32 cellular contexts compared by ENCODE assay signal in genomic region chr12:81327458-81327857, GRCh38.
"Had no signal": no experiment of that assay in that cellular context is flagged by ENCODE, and none has a peak within 500 bp of the region (broad histone marks: within the 10 kb centered on the region; RNA-seq: fewer than 3 reads in every experiment).

No MANE protein-coding gene starts in this region.

- H3K27ac Mint-ChIP-seq: activated B cell treated with CpG ODN at 0.5 μM for 24 hours; activated CD4-positive, alpha-beta T cell treated with anti-CD3 and anti-CD28 coated beads for 36 hours; activated CD8-positive, alpha-beta memory T cell treated with anti-CD3 and anti-CD28 coated beads, Interleukin-2, amount 10 ng/mL, durations not matched to agents 7 days and 5 days; activated CD8-positive, alpha-beta T cell treated with anti-CD3 and anti-CD28 coated beads, Interleukin-2, amount 10 ng/mL, durations not matched to agents 7 days and 5 days; activated naive CD4-positive, alpha-beta T cell treated with anti-CD3 and anti-CD28 coated beads, Interleukin-2, amount 50 U/mL, for 24 hours; activated naive CD8-positive, alpha-beta T cell treated with anti-CD3 and anti-CD28 coated beads, Interleukin-2, amount 50 U/mL, for 24 hours; activated T-helper 2 cell treated with anti-CD3 and anti-CD28 coated beads, Interferon-gamma antibody, Interleukin-2, Interleukin-4, amounts not matched to agents 10 μg/mL and 5 μg/mL and 100 μg/mL, durations not matched to agents 14 hours and 24 hours and 36 hours; naive B cell; stimulated activated effector memory CD8-positive, alpha-beta T cell treated with anti-CD3 and anti-CD28 coated beads, Interleukin-12 subunit alpha, Interleukin-12 subunit beta, amount 100 ng/mL, for 72 hours; stimulated activated naive CD8-positive, alpha-beta T cell treated with anti-CD3 and anti-CD28 coated beads, Interleukin-15, Interleukin-2, amounts not matched to agents 100 ng/mL and 50 ng/mL, for 24 hours had no signal

- DNase-seq: activated B cell treated with CpG ODN at 0.5 μM for 24 hours; activated CD4-positive, alpha-beta T cell treated with anti-CD3 and anti-CD28 coated beads for 36 hours; activated CD8-positive, alpha-beta memory T cell treated with anti-CD3 and anti-CD28 coated beads, Interleukin-2, amount 10 ng/mL, durations not matched to agents 7 days and 5 days; activated CD8-positive, alpha-beta T cell treated with anti-CD3 and anti-CD28 coated beads, Interleukin-2, amount 10 ng/mL, durations not matched to agents 7 days and 5 days; activated naive CD8-positive, alpha-beta T cell treated with anti-CD3 and anti-CD28 coated beads, Interleukin-2, amount 50 U/mL, for 24 hours; activated T-cell treated with anti-CD3 and anti-CD28 coated beads, Interleukin-2, amount 50 U/mL, for 48 hours; amygdala; central memory CD4-positive, alpha-beta T cell; effector CD8-positive, alpha-beta T cell; erythroblast; head of caudate nucleus; hippocampal formation; left colon; mammary epithelial cell; naive B cell; nucleus accumbens; pancreas; retina; stimulated activated CD4-positive, alpha-beta T cell treated with anti-CD3 and anti-CD28 coated beads, Interleukin-12 subunit alpha, Interleukin-12 subunit beta, amount 100 ng/mL, for 4 hours; stimulated activated CD4-positive, alpha-beta T cell treated with anti-CD3 and anti-CD28 coated beads, Interleukin-4, amount 100 ng/mL, for 24 hours; T-helper 2 cell; trophoblast cell; uterus had no signal

- H3K4me1 Mint-ChIP-seq: activated B cell treated with CpG ODN at 0.5 μM for 24 hours; activated CD4-positive, alpha-beta T cell treated with anti-CD3 and anti-CD28 coated beads for 36 hours; activated CD8-positive, alpha-beta memory T cell treated with anti-CD3 and anti-CD28 coated beads, Interleukin-2, amount 10 ng/mL, durations not matched to agents 7 days and 5 days; activated naive CD4-positive, alpha-beta T cell treated with anti-CD3 and anti-CD28 coated beads, Interleukin-2, amount 50 U/mL, for 24 hours; activated naive CD8-positive, alpha-beta T cell treated with anti-CD3 and anti-CD28 coated beads, Interleukin-2, amount 50 U/mL, for 24 hours; naive B cell; stimulated activated effector memory CD8-positive, alpha-beta T cell treated with anti-CD3 and anti-CD28 coated beads, Interleukin-12 subunit alpha, Interleukin-12 subunit beta, amount 100 ng/mL, for 72 hours had no signal

- H3K27me3 Mint-ChIP-seq: activated B cell treated with CpG ODN at 0.5 μM for 24 hours; activated CD4-positive, alpha-beta T cell treated with anti-CD3 and anti-CD28 coated beads for 36 hours; activated CD8-positive, alpha-beta memory T cell treated with anti-CD3 and anti-CD28 coated beads, Interleukin-2, amount 10 ng/mL, durations not matched to agents 7 days and 5 days; activated naive CD4-positive, alpha-beta T cell treated with anti-CD3 and anti-CD28 coated beads, Interleukin-2, amount 50 U/mL, for 24 hours; activated naive CD8-positive, alpha-beta T cell treated with anti-CD3 and anti-CD28 coated beads, Interleukin-2, amount 50 U/mL, for 24 hours; naive B cell; stimulated activated naive CD8-positive, alpha-beta T cell treated with anti-CD3 and anti-CD28 coated beads, Interleukin-15, Interleukin-2, amounts not matched to agents 100 ng/mL and 50 ng/mL, for 24 hours had no signal

- FAIRE-seq: keratinocyte had no signal

- H3K9me3 Mint-ChIP-seq: activated B cell treated with CpG ODN at 0.5 μM for 24 hours; activated naive CD4-positive, alpha-beta T cell treated with anti-CD3 and anti-CD28 coated beads, Interleukin-2, amount 50 U/mL, for 24 hours; activated T-helper 2 cell treated with anti-CD3 and anti-CD28 coated beads, Interferon-gamma antibody, Interleukin-2, Interleukin-4, amounts not matched to agents 10 μg/mL and 5 μg/mL and 100 μg/mL, durations not matched to agents 14 hours and 24 hours and 36 hours had no signal

- H3K36me3 Mint-ChIP-seq: activated CD8-positive, alpha-beta memory T cell treated with anti-CD3 and anti-CD28 coated beads, Interleukin-2, amount 10 ng/mL, durations not matched to agents 7 days and 5 days; activated naive CD4-positive, alpha-beta T cell treated with anti-CD3 and anti-CD28 coated beads, Interleukin-2, amount 50 U/mL, for 24 hours; naive B cell; stimulated activated effector memory CD8-positive, alpha-beta T cell treated with anti-CD3 and anti-CD28 coated beads, Interleukin-12 subunit alpha, Interleukin-12 subunit beta, amount 100 ng/mL, for 72 hours had no signal

- H3K27ac ChIP-seq: breast epithelium, pancreas, prostate gland, skin epidermis, thoracic aorta, uterus had no signal

- H3K4me3 Mint-ChIP-seq: activated B cell treated with CpG ODN at 0.5 μM for 24 hours; activated CD4-positive, alpha-beta T cell treated with anti-CD3 and anti-CD28 coated beads for 36 hours; activated CD8-positive, alpha-beta memory T cell treated with anti-CD3 and anti-CD28 coated beads, Interleukin-2, amount 10 ng/mL, durations not matched to agents 7 days and 5 days; activated CD8-positive, alpha-beta T cell treated with anti-CD3 and anti-CD28 coated beads, Interleukin-2, amount 10 ng/mL, durations not matched to agents 7 days and 5 days; activated naive CD4-positive, alpha-beta T cell treated with anti-CD3 and anti-CD28 coated beads, Interleukin-2, amount 50 U/mL, for 24 hours; activated naive CD8-positive, alpha-beta T cell treated with anti-CD3 and anti-CD28 coated beads, Interleukin-2, amount 50 U/mL, for 24 hours; naive B cell; stimulated activated effector memory CD8-positive, alpha-beta T cell treated with anti-CD3 and anti-CD28 coated beads, Interleukin-12 subunit alpha, Interleukin-12 subunit beta, amount 100 ng/mL, for 72 hours; stimulated activated naive CD8-positive, alpha-beta T cell treated with anti-CD3 and anti-CD28 coated beads, Interleukin-15, Interleukin-2, amounts not matched to agents 100 ng/mL and 50 ng/mL, for 24 hours had no signal
